8 cellular contexts compared by ENCODE assay signal in genomic region chr17:49997773-49998703, GRCh38. TPM values are rescaled to one million over a fixed set of nuclear protein-coding genes. Genes with fewer than 3 reads are reported as not detected.
DNase-seq lines count a peak whose midpoint lies in the region; ATAC-seq and TF ChIP-seq lines count a peak whose summit lies in the region.

No MANE protein-coding gene starts in this region.

- peaks cover 19% of the 10 kb centered on the region for H3K4me1 ChIP-seq in Panc1 (ENCODE audit: control insufficient read depth, insufficient read depth, low read length)

- intact Hi-C loops in Panc1 (cut with micrococcal nuclease; ENCODE audit: unreplicated experiment): loop anchor here (1.0 to 10.0 kb wide), 4 partner anchors 45 to 426 kb away; partner anchors contain the start of gene SLC35B1

- H3K27me3 Mint-ChIP-seq in activated T-cell treated with anti-CD3 and anti-CD28 coated beads, Interleukin-2, amount 50 U/mL, for 4 hours (ENCODE audit: low read depth): peaks cover 77% of the 10 kb centered on the region
- peaks cover 91% of the 10 kb centered on the region for H3K27me3 Mint-ChIP-seq in neural crest cell (ENCODE audit: low read depth)

- POLR2A ChIA-PET in Panc1 (lab: Charles Lee): interaction anchor here (0.6 kb wide), 1 partner anchor 1131 kb away, joined by 8 read pairs; no protein-coding TSS in a partner anchor

- no TSS peak for BruUV-seq in Panc1 (replicated peaks; lab: Mats Ljungman, UMichigan)

- TF ChIP-seq CTCF in LNCAP (IDR thresholded peaks at IDR 0.05) (peak; percentile 90), Panc1 (IDR thresholded peaks at IDR 0.05) (peak; percentile 96), fibroblast of mammary gland (conservative IDR thresholded peaks at IDR 0.05; ENCODE audit: control insufficient read depth, insufficient read depth, low read depth, low read length) (peak; percentile 89), neural crest cell (conservative IDR thresholded peaks at IDR 0.05) (peak; percentile 98)

- H3K9me3 Mint-ChIP-seq in activated T-cell treated with anti-CD3 and anti-CD28 coated beads, Interleukin-2, amount 50 U/mL, for 4 hours: no peaks in the 10 kb centered on the region
- H3K9me3 Mint-ChIP-seq in neural crest cell: no peaks in the 10 kb centered on the region

- no peaks in the 10 kb centered on the region for H3K36me3 ChIP-seq in Panc1 (ENCODE audit: control insufficient read depth, insufficient read depth, low read length)

- H3K9me3 ChIP-seq in Panc1 (ENCODE audit: control insufficient read depth, insufficient read depth, low read depth, low read length): no peaks in the 10 kb centered on the region

- no peaks in the 10 kb centered on the region for H3K27me3 ChIP-seq in Panc1 (ENCODE audit: control insufficient read depth, insufficient read depth, low read length)

- H3K27ac ChIP-seq in Panc1 (ENCODE audit: low read length): peak overlapping the region; percentile 72

- no peak overlapping the region for H3K4me3 Mint-ChIP-seq in activated T-cell treated with anti-CD3 and anti-CD28 coated beads, Interleukin-2, amount 50 U/mL, for 4 hours
- peak overlapping the region; percentile 63 for H3K4me3 Mint-ChIP-seq in neural crest cell

- peak; percentile 78 for ATAC-seq in Panc1
- peak; percentile 77 to 84 for ATAC-seq in activated T-cell treated with anti-CD3 and anti-CD28 coated beads, Interleukin-2, amount 50 U/mL, for 4 hours

- H3K4me1 Mint-ChIP-seq in activated T-cell treated with anti-CD3 and anti-CD28 coated beads, Interleukin-2, amount 50 U/mL, for 4 hours (ENCODE audit: low read depth): peaks cover 26% of the 10 kb centered on the region
- H3K4me1 Mint-ChIP-seq in neural crest cell: peaks cover 27% of the 10 kb centered on the region

- CTCF ChIA-PET in Panc1 (lab: Charles Lee): interaction anchor here (0.5 to 3.7 kb wide), 18 partner anchors 10 to 430 kb away, joined by 3 to 55 read pairs (median 4); no protein-coding TSS in a partner anchor

- no peaks in the 10 kb centered on the region for H3K36me3 Mint-ChIP-seq in activated T-cell treated with anti-CD3 and anti-CD28 coated beads, Interleukin-2, amount 50 U/mL, for 4 hours (ENCODE audit: insufficient read depth)
- no peaks in the 10 kb centered on the region for H3K36me3 Mint-ChIP-seq in neural crest cell (ENCODE audit: low read depth)

- peak overlapping the region; percentile 13 to 24; a peak in 3 of 4 replicates for H3K4me3 ChIP-seq in Panc1 (ENCODE audit: low read depth in 2 of 2, low read length in 2 of 2)
- H3K4me3 ChIP-seq in fibroblast of mammary gland (ENCODE audit: control insufficient read depth, low read depth, low read length): no peak overlapping the region

- DNase-seq in ACHN (peak; percentile 92), GM19238 (ENCODE audit: insufficient read length, low spot score) (peak; percentile 81), Panc1 (ENCODE audit: low read depth, low spot score) (peak; percentile 30), fibroblast of mammary gland (ENCODE audit: low read depth) (peak; percentile 80), neural crest cell (ENCODE audit: low read depth, low spot score) (peak; percentile 90)
- DNase-seq in activated T-cell treated with anti-CD3 and anti-CD28 coated beads, Interleukin-2, amount 50 U/mL, for 4 hours: peak; percentile 80
- DNase-seq in stimulated activated naive CD4-positive, alpha-beta T cell treated with Interleukin-2 at 50 U/mL for 16 hours (lab: John Stamatoyannopoulos, UW): peak; percentile 76

- H3K27ac Mint-ChIP-seq in neural crest cell (ENCODE audit: unreplicated experiment): no peak overlapping the region

- in situ Hi-C loops in ACHN (cut with HindIII; ENCODE audit: low pct_ligation_motif_present, low pct_unique_long_range_greater_than_20kb, low sequenced_read_pairs): loop anchor here (5.0 kb wide), 1 partner anchor 116 kb away; no protein-coding TSS in a partner anchor
- in situ Hi-C loops in Panc1 (cut with HindIII; ENCODE audit: low pct_unique_long_range_greater_than_20kb, low sequenced_read_pairs): loop anchor here (5.0 kb wide), 1 partner anchor 91 kb away; no protein-coding TSS in a partner anchor

RNA-seq across cellular contexts. Expression of gene DLX3, which starts 3.0 kb away (rescaled TPM):
- 2.9 TPM for total RNA-seq in Panc1 (2021; ENCODE audit: unreplicated experiment)
- polyA plus RNA-seq in Panc1 (2012; ENCODE audit: insufficient read length): 1.9 TPM
- total RNA-seq in activated T-cell treated with anti-CD3 and anti-CD28 coated beads, Interleukin-2, amount 50 U/mL, for 4 hours: under 1 TPM; 0.08 to 0.47 (median 0.25) TPM
- total RNA-seq in neural crest cell: 0.41 and 1.0 TPM in 2 replicates

RNA-seq across cellular contexts. Expression of gene DLX4, which starts 29.0 kb away (rescaled TPM):
- total RNA-seq in Panc1 (2021; ENCODE audit: unreplicated experiment) (11.2 TPM), neural crest cell (0.49 and 0.61 TPM in 2 replicates)
- polyA plus RNA-seq in Panc1 (2012; ENCODE audit: insufficient read length): 10.6 TPM
- total RNA-seq in activated T-cell treated with anti-CD3 and anti-CD28 coated beads, Interleukin-2, amount 50 U/mL, for 4 hours: 1 to 10 TPM in 1 of 3 donors, under 1 TPM in 2; 0.73 to 1.1 (median 0.99) TPM

RNA-seq across cellular contexts. Expression of gene ITGA3, which starts 57.9 kb away (rescaled TPM):
- total RNA-seq in Panc1 (2021; ENCODE audit: unreplicated experiment) (439 TPM), neural crest cell (4.5 and 4.8 TPM in 2 replicates)
- 291 TPM for polyA plus RNA-seq in Panc1 (2012; ENCODE audit: insufficient read length)
- total RNA-seq in activated T-cell treated with anti-CD3 and anti-CD28 coated beads, Interleukin-2, amount 50 U/mL, for 4 hours: 10 to 100 TPM in 1 of 3 donors, 1 to 10 TPM in 2; 9.2 to 10.2 (median 9.4) TPM

Comparison
In these comparisons a context has a peak if more than half of its experiments do, and no peak if none do; other contexts are left out.
1. DNase-seq: peak in every context shown above with its lines; median percentile 92 in ACHN; 90 in neural crest cell; 81 in GM19238; 80 in activated T-cell treated with anti-CD3 and anti-CD28 coated beads, Interleukin-2, amount 50 U/mL, for 4 hours; 80 in fibroblast of mammary gland; 76 in stimulated activated naive CD4-positive, alpha-beta T cell treated with Interleukin-2 at 50 U/mL for 16 hours; 30 in Panc1.
2. RNA of gene ITGA3, which starts 57.9 kb away (total RNA-seq): 439 TPM in Panc1 (single experiment); 9.2 to 10.2 TPM in activated T-cell treated with anti-CD3 and anti-CD28 coated beads, Interleukin-2, amount 50 U/mL, for 4 hours and 4.5 to 4.8 TPM in neural crest cell; every median in the first group is over 10 times any median in the second.
3. Peak in every context shown above with its lines, with median percentiles within 50 percentile points of each other: CTCF ChIP-seq.